ENCODE assay signal across 9 cellular contexts in genomic region chr15:68298882-68299381, GRCh38. TPM values are rescaled to one million over a fixed set of nuclear protein-coding genes. Genes with fewer than 3 reads are reported as not detected.
DNase-seq lines count a peak whose midpoint lies in the region; ATAC-seq and TF ChIP-seq lines count a peak whose summit lies in the region.
"Had no signal": no experiment of that assay in that cellular context is flagged by ENCODE, and none has a peak within 500 bp of the region (broad histone marks: within the 10 kb centered on the region; RNA-seq: fewer than 3 reads in every experiment).

No MANE protein-coding gene starts in this region.

- intact Hi-C loops in colonic mucosa (cut with DNase I): no loop called here

- peak; percentile 78 for ATAC-seq in GM21423 (IDR thresholded peaks at IDR 0.05; ENCODE audit: unreplicated experiment)
- ATAC-seq: Panc1 had no signal

- DNase-seq in GM12865 (ENCODE audit: low read depth) (peak; percentile 87), colonic mucosa (peak; percentile 33), osteocyte (ENCODE audit: extremely low spot score, unreplicated experiment) (no peak), AG20443 (ENCODE audit: low spot score) (no peak), 8988T (no peak), middle frontal gyrus (ENCODE audit: extremely low spot score, low spot score) (no peak)

- H3K27ac Mint-ChIP-seq in IgD-negative memory B cell (peak overlapping the region in 2 of 3 donors; percentile 14 to 84), osteocyte (ENCODE audit: unreplicated experiment) (peak overlapping the region; percentile 71)

- no peaks in the 10 kb centered on the region for H3K36me3 ChIP-seq in colonic mucosa

- H3K27me3 Mint-ChIP-seq in IgD-negative memory B cell (no peaks in the 10 kb centered on the region), osteocyte (ENCODE audit: unreplicated experiment) (no peaks in the 10 kb centered on the region)

- H3K4me3 ChIP-seq in GM12865 (ENCODE audit: low read depth, low read length): peak overlapping the region; percentile 46
- no peak overlapping the region for H3K4me3 ChIP-seq in colonic mucosa

- H3K4me1 ChIP-seq in colonic mucosa: peaks cover 3% of the 10 kb centered on the region

- H3K4me3 Mint-ChIP-seq in IgD-negative memory B cell (peak overlapping the region; percentile 16 to 90 (median 81)), osteocyte (ENCODE audit: unreplicated experiment) (no peak overlapping the region)

- no peak for TF ChIP-seq CTCF in GM12865 (IDR thresholded peaks at IDR 0.05; ENCODE audit: insufficient read depth, low read depth, low read length, missing control alignments)
- no peak for TF ChIP-seq CTCF in colonic mucosa (IDR thresholded peaks at IDR 0.05)
- TF ChIP-seq CTCF in osteocyte (IDR thresholded peaks at IDR 0.05): no peak

- no peaks in the 10 kb centered on the region for H3K9me3 ChIP-seq in colonic mucosa

- H3K36me3 Mint-ChIP-seq in IgD-negative memory B cell: peaks cover 3% of the 10 kb centered on the region
- peaks cover 56% of the 10 kb centered on the region for H3K36me3 Mint-ChIP-seq in osteocyte (ENCODE audit: unreplicated experiment)

- peak overlapping the region in 1 of 2 donors; percentile 55 for H3K9ac ChIP-seq in colonic mucosa (ENCODE audit: low read depth in 2 of 2, low read length in 2 of 2)

- H3K27me3 ChIP-seq in colonic mucosa: no peaks in the 10 kb centered on the region

- peak overlapping the region; percentile 34 for H3K27ac ChIP-seq in colonic mucosa

- H3K4me1 Mint-ChIP-seq in IgD-negative memory B cell (peaks cover 10 to 18% (median 14%) of the 10 kb centered on the region in 3 donors), osteocyte (ENCODE audit: unreplicated experiment) (peaks cover 43% of the 10 kb centered on the region)

- H3K9me3 Mint-ChIP-seq in IgD-negative memory B cell (no peaks in the 10 kb centered on the region), osteocyte (ENCODE audit: unreplicated experiment) (no peaks in the 10 kb centered on the region)

RNA-seq across cellular contexts. Expression of gene FEM1B, which starts 21.4 kb away (rescaled TPM):
- 21.5 TPM for polyA plus RNA-seq in IgD-negative memory B cell
- total RNA-seq in colonic mucosa (10 to 100 TPM; 34.4 to 52.4 TPM), osteocyte (71.1 and 71.5 TPM in 2 replicates)

Comparison
In these comparisons a context has a peak if more than half of its experiments do, and no peak if none do; other contexts are left out.
1. DNase-seq: peak in GM12865 (single experiment) and colonic mucosa (single experiment); none in osteocyte (single experiment), AG20443 (single experiment), 8988T (single experiment) and middle frontal gyrus (single experiment).